In genomic region chr7:15906436-15906835, GRCh38 we compare ENCODE assay signal across 22 cellular contexts.
"Had no signal": no experiment of that assay in that cellular context is flagged by ENCODE, and none has a peak within 500 bp of the region (broad histone marks: within the 10 kb centered on the region; RNA-seq: fewer than 3 reads in every experiment).

No MANE protein-coding gene starts in this region.

- H3K9me3 ChIP-seq: ascending aorta, colonic mucosa, esophagus muscularis mucosa, SJCRH30, stomach, suprapubic skin had no signal

- ATAC-seq: activated naive CD4-positive, alpha-beta T cell treated with anti-CD3 and anti-CD28 coated beads, Interleukin-2, amount 50 U/mL, for 72 hours; activated T-helper 17 cell treated with anti-CD3 and anti-CD28 coated beads, Interleukin-2, amount 50 U/mL, for 72 hours; left colon; T-cell had no signal

- H3K4me3 ChIP-seq: ascending aorta, colonic mucosa, dorsolateral prefrontal cortex, esophagus muscularis mucosa, SJCRH30, stomach, suprapubic skin had no signal

- H3K36me3 ChIP-seq: ascending aorta, brain microvascular endothelial cell, colonic mucosa, esophagus muscularis mucosa, SJCRH30, stomach, suprapubic skin had no signal

- DNase-seq: activated CD4-positive, alpha-beta T cell treated with anti-CD3 and anti-CD28 coated beads for 1 hour; activated CD4-positive, alpha-beta T cell treated with anti-CD3 and anti-CD28 coated beads, Interleukin-2, amount 50 U/mL, for 1 hour; activated T-cell treated with anti-CD3 and anti-CD28 coated beads, Interleukin-2, amount 50 U/mL, for 1 hour; brain microvascular endothelial cell; colonic mucosa; dorsolateral prefrontal cortex; glutamatergic neuron; islet precursor cell; left colon; mammary epithelial cell; posterior cingulate gyrus; SJCRH30; stimulated activated CD4-positive, alpha-beta T cell treated with anti-CD3 and anti-CD28 coated beads, Interleukin-12 subunit alpha, Interleukin-12 subunit beta, amount 100 ng/mL, for 4 hours; stimulated activated CD4-positive, alpha-beta T cell treated with anti-CD3 and anti-CD28 coated beads, Interleukin-4, amount 100 ng/mL, for 4 hours; stomach; T-cell; trophoblast cell had no signal

- H3K27me3 ChIP-seq: ascending aorta, brain microvascular endothelial cell, colonic mucosa, dorsolateral prefrontal cortex, esophagus muscularis mucosa, SJCRH30, stomach, suprapubic skin had no signal

- H3K27ac ChIP-seq: ascending aorta, brain microvascular endothelial cell, colonic mucosa, dorsolateral prefrontal cortex, esophagus muscularis mucosa, SJCRH30, stomach, suprapubic skin had no signal

- H3K4me1 ChIP-seq: ascending aorta, colonic mucosa, SJCRH30, stomach, suprapubic skin had no signal
